Comparison of ENCODE assay signal across 8 cellular contexts in the genomic region with DNA sequence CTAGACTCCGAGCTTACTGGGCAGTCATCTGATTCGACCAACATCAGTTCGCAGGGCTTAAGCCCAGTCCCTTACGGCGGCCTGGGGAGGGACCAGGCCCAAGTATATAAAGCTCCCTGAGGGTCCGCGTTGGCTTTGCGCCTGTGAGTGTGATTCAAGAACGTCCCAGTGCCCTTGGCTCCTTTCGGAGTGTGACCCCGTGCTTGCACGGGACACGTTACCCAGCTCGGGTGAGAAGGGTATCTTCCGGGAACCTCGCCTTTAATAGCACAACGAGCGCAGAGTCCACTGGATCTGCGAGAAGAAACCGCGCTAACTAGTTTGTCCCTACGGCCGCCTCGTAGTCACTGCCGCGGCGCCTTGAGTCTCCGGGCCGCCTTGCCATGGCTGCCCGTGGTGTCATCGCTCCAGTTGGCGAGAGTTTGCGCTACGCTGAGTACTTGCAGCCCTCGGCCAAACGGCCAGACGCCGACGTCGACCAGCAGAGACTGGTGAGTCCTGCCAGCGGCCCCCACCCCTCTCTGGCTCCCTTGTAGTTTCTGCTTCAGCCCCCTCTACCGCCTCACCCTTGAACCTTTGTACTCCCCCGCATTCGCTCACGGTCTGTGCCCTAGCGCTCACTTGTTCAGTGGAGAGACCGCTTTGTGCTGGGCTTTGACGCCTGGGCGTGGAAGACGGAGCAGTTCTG. TPM values are rescaled to one million over a fixed set of nuclear protein-coding genes. Genes with fewer than 3 reads are reported as not detected.
A peak's percentile ranks its signal among the peaks of the same experiment; 100 is the strongest.
DNase-seq lines count a peak whose midpoint lies in the region; ATAC-seq and TF ChIP-seq lines count a peak whose summit lies in the region.

A gene (plus strand): TSS at position 343 of the 688 bp plus-strand sequence. CDS start 41 bp downstream, at position 384.

- peak within 1 kb of the TSS; percentile 89 to 96 for H3K27ac ChIP-seq in lung (ENCODE audit: low read depth in 1 of 2, low read length in 1 of 2)

- WGBS in lung, 2 donors, result 3 to 4% methylated on average over 50 of the region's 50 CpGs

- ATAC-seq in HG02610 (IDR thresholded peaks at IDR 0.05; ENCODE audit: unreplicated experiment), result peak; percentile 85
- peak; percentile 94 for ATAC-seq in activated CD8-positive, alpha-beta T cell treated with anti-CD3 and anti-CD28 coated beads, Interleukin-2, amount 10 ng/mL, durations not matched to agents 7 days and 5 days
- ATAC-seq in lung (ENCODE audit: insufficient read depth, low FRiP score), result peak; percentile 86

- peaks cover 15% of the 10 kb centered on the region for H3K4me1 Mint-ChIP-seq in activated CD8-positive, alpha-beta T cell treated with anti-CD3 and anti-CD28 coated beads, Interleukin-2, amount 10 ng/mL, durations not matched to agents 7 days and 5 days (ENCODE audit: low read depth)

- H3K4me1 ChIP-seq in lung (ENCODE audit: control insufficient read depth in 2 of 2, insufficient read depth in 2 of 2, low read length in 2 of 2), result peaks cover 7 to 14% of the 10 kb centered on the region in 2 donors

- no peaks in the 10 kb centered on the region for H3K27me3 Mint-ChIP-seq in activated CD8-positive, alpha-beta T cell treated with anti-CD3 and anti-CD28 coated beads, Interleukin-2, amount 10 ng/mL, durations not matched to agents 7 days and 5 days (ENCODE audit: low read depth)

- peak; percentile 88 for DNase-seq in NCI-H2227 (lab: John Stamatoyannopoulos, UW; ENCODE audit: unreplicated experiment)
- peak; percentile 82 for DNase-seq in activated CD8-positive, alpha-beta T cell treated with anti-CD3 and anti-CD28 coated beads, Interleukin-2, amount 10 ng/mL, durations not matched to agents 7 days and 5 days
- peak; percentile 34 for DNase-seq in effector CD4-positive, alpha-beta T cell
- DNase-seq in lung (ENCODE audit: low spot score), result peak; percentile 79
- DNase-seq in stimulated activated CD4-positive, alpha-beta T cell treated with anti-CD3 and anti-CD28 coated beads, TNF-alpha, amount 100 ng/mL, for 24 hours (ENCODE audit: low read depth in 3 of 3), result peak; percentile 40 to 73 (median 63)
- no peak for DNase-seq in HEK293T (ENCODE audit: extremely low spot score)

- H3K4me3 ChIP-seq in lung, result peak within 1 kb of the TSS; percentile 74

- H3K36me3 ChIP-seq in lung (ENCODE audit: control insufficient read depth in 2 of 2, insufficient read depth in 2 of 2, low read length in 2 of 2), result peaks cover 2% of the 10 kb centered on the region in 2 donors

- H3K36me3 Mint-ChIP-seq in activated CD8-positive, alpha-beta T cell treated with anti-CD3 and anti-CD28 coated beads, Interleukin-2, amount 10 ng/mL, durations not matched to agents 7 days and 5 days (ENCODE audit: low read depth), result peaks cover 17% of the 10 kb centered on the region

- H3K9me3 Mint-ChIP-seq in activated CD8-positive, alpha-beta T cell treated with anti-CD3 and anti-CD28 coated beads, Interleukin-2, amount 10 ng/mL, durations not matched to agents 7 days and 5 days (ENCODE audit: insufficient read depth), result no peaks in the 10 kb centered on the region

- CTCF ChIA-PET in activated CD8-positive, alpha-beta T cell treated with anti-CD3 and anti-CD28 coated beads, Interleukin-2, amount 10 ng/mL, durations not matched to agents 7 days and 5 days (lab: Charles Lee), result interaction anchor here (0.6 to 2.4 kb wide), 14 partner anchors 9 to 59 kb away, joined by 3 to 8 read pairs (median 3); no protein-coding TSS in a partner anchor
- CTCF ChIA-PET in HEK293T (lab: Yijun Ruan, JAX), result no interaction called here

- TF ChIP-seq CTCF in GM12872 (IDR thresholded peaks at IDR 0.05; ENCODE audit: insufficient read depth, low read depth, low read length), result 0 out of 3 replicates have a peak, but pooled peaks have one; percentile 28
- TF ChIP-seq CTCF in lung (IDR thresholded peaks at IDR 0.05; ENCODE audit: control extremely low read depth, extremely low read depth), result no peak

- no peaks in the 10 kb centered on the region for H3K9me3 ChIP-seq in lung (ENCODE audit: control insufficient read depth in 2 of 2, insufficient read depth in 1 of 2, low read length in 1 of 2)

- peak within 1 kb of the TSS; percentile 95 for H3K27ac Mint-ChIP-seq in activated CD8-positive, alpha-beta T cell treated with anti-CD3 and anti-CD28 coated beads, Interleukin-2, amount 10 ng/mL, durations not matched to agents 7 days and 5 days

- H3K27me3 ChIP-seq in lung (ENCODE audit: control insufficient read depth, insufficient read depth), result no peaks in the 10 kb centered on the region

- H3K4me3 Mint-ChIP-seq in activated CD8-positive, alpha-beta T cell treated with anti-CD3 and anti-CD28 coated beads, Interleukin-2, amount 10 ng/mL, durations not matched to agents 7 days and 5 days, result peak within 1 kb of the TSS; percentile 95

- POLR2A ChIA-PET in activated CD8-positive, alpha-beta T cell treated with anti-CD3 and anti-CD28 coated beads, Interleukin-2, amount 10 ng/mL, durations not matched to agents 7 days and 5 days (lab: Charles Lee), result interaction anchor here (0.6 to 3.9 kb wide), 6 partner anchors 26 to 440 kb away, joined by 3 to 37 read pairs (median 5); a partner anchor contains a TSS
- POLR2A ChIA-PET in HEK293T (lab: Yijun Ruan, JAX), result no interaction called here

TF ChIP-seq in HEK293T, 16 proteins besides CTCF, POLR2A, EP300 and RAD21:
- TF ChIP-seq ARNT (IDR thresholded peaks at IDR 0.05) (no peak), L3MBTL2 (conservative IDR thresholded peaks at IDR 0.05) (no peak)

RNA-seq across cellular contexts. Expression of the gene that starts here (rescaled TPM):
- 10 to 100 TPM; 12.3 to 14.2 TPM for total RNA-seq in activated CD8-positive, alpha-beta T cell treated with anti-CD3 and anti-CD28 coated beads, Interleukin-2, amount 10 ng/mL, durations not matched to agents 7 days and 5 days
- 10 to 100 TPM; 16.8 to 20.0 TPM for total RNA-seq in lung
- polyA plus RNA-seq in lung, result 10 to 100 TPM; 18.5 to 21.8 TPM
